Comparison of ENCODE assay signal across 9 cellular contexts in the genomic region with DNA sequence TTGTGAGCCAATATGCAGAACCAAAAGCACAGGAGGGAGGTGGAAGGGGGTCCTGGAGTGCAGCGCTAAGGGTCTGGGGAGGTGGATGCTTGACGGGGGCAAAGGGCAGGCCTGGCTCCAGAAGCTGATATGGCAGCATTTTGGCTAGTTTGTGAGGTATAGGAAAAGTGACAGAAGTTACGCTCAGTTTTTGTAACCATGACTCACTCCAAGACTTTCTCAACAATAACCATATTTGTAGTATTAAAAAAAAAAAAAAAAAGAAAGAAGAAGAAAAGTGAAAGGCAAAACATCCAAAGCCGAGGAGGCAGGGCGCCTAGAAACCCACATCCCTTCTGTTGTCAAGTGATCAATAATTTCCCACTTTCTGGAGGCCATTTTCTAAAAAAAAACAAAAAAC.
A peak's percentile ranks its signal among the peaks of the same experiment; 100 is the strongest.
DNase-seq lines count a peak whose midpoint lies in the region; ATAC-seq and TF ChIP-seq lines count a peak whose summit lies in the region.
"Had no signal": no experiment of that assay in that cellular context is flagged by ENCODE, and none has a peak within 500 bp of the region (broad histone marks: within the 10 kb centered on the region; RNA-seq: fewer than 3 reads in every experiment).

No MANE protein-coding gene starts in this region.

- peak overlapping the region; percentile 67 for H3K27ac Mint-ChIP-seq in HFFc6
- peak overlapping the region; percentile 90 for H3K27ac Mint-ChIP-seq in activated CD8-positive, alpha-beta T cell treated with anti-CD3 and anti-CD28 coated beads, Interleukin-2, amount 10 ng/mL, durations not matched to agents 7 days and 5 days

- H3K27me3 ChIP-seq in esophagus squamous epithelium (no peaks in the 10 kb centered on the region), A673 (replicated peaks; ENCODE audit: insufficient read depth, low read depth, low read length, poor library complexity) (no peaks in the 10 kb centered on the region)

- peak overlapping the region; percentile 50 to 88 (median 84) for H3K27ac ChIP-seq in esophagus squamous epithelium
- H3K27ac ChIP-seq in A673 (ENCODE audit: low read depth, low read length, poor library complexity, severe bottlenecking): no peak overlapping the region
- H3K27ac ChIP-seq: parathyroid adenoma had no signal

- H3K36me3 ChIP-seq in esophagus squamous epithelium: peaks cover 0 to 35% (median 0%) of the 10 kb centered on the region in 3 donors
- peaks cover 10% of the 10 kb centered on the region for H3K36me3 ChIP-seq in A673 (ENCODE audit: insufficient read depth, low read length, poor library complexity, severe bottlenecking)

- DNase-seq in HFFc6 (no peak), esophagus squamous epithelium (lab: John Stamatoyannopoulos, UW) (no peak), NCI-H82 (lab: John Stamatoyannopoulos, UW) (no peak), GM10266 (ENCODE audit: extremely low spot score) (no peak), A673 (ENCODE audit: low spot score) (no peak)
- peak; percentile 71 for DNase-seq in activated CD8-positive, alpha-beta T cell treated with anti-CD3 and anti-CD28 coated beads, Interleukin-2, amount 10 ng/mL, durations not matched to agents 7 days and 5 days
- peak; percentile 37 to 73 for DNase-seq in stimulated activated CD4-positive, alpha-beta T cell treated with anti-CD3 and anti-CD28 coated beads, Interleukin-4, amount 100 ng/mL, for 4 hours

- no peaks in the 10 kb centered on the region for H3K9me3 ChIP-seq in esophagus squamous epithelium
- H3K9me3 ChIP-seq in A673 (ENCODE audit: low read depth, low read length, poor library complexity, severe bottlenecking): no peaks in the 10 kb centered on the region

- no peaks in the 10 kb centered on the region for H3K9me3 Mint-ChIP-seq in HFFc6
- no peaks in the 10 kb centered on the region for H3K9me3 Mint-ChIP-seq in activated CD8-positive, alpha-beta T cell treated with anti-CD3 and anti-CD28 coated beads, Interleukin-2, amount 10 ng/mL, durations not matched to agents 7 days and 5 days (ENCODE audit: insufficient read depth)

- H3K36me3 Mint-ChIP-seq in HFFc6 (ENCODE audit: low read depth): peaks cover 22% of the 10 kb centered on the region
- H3K36me3 Mint-ChIP-seq in activated CD8-positive, alpha-beta T cell treated with anti-CD3 and anti-CD28 coated beads, Interleukin-2, amount 10 ng/mL, durations not matched to agents 7 days and 5 days (ENCODE audit: low read depth): peaks cover 31% of the 10 kb centered on the region

- CTCF ChIA-PET in activated CD8-positive, alpha-beta T cell treated with anti-CD3 and anti-CD28 coated beads, Interleukin-2, amount 10 ng/mL, durations not matched to agents 7 days and 5 days (lab: Charles Lee): interaction anchor here (1.4 to 3.3 kb wide), 6 partner anchors 10 to 194 kb away, joined by 4 to 27 read pairs (median 14); no protein-coding TSS in a partner anchor
- CTCF ChIA-PET in A673 (lab: Charles Lee): no interaction called here

- H3K27me3 Mint-ChIP-seq in HFFc6 (ENCODE audit: insufficient read depth): peaks cover 1% of the 10 kb centered on the region
- no peaks in the 10 kb centered on the region for H3K27me3 Mint-ChIP-seq in activated CD8-positive, alpha-beta T cell treated with anti-CD3 and anti-CD28 coated beads, Interleukin-2, amount 10 ng/mL, durations not matched to agents 7 days and 5 days (ENCODE audit: low read depth)

- no peak for TF ChIP-seq POLR2A in esophagus squamous epithelium (IDR thresholded peaks at IDR 0.05)

- no TSS peak for BruUV-seq in A673 (replicated peaks; lab: Mats Ljungman, UMichigan)

- H3K4me3 ChIP-seq in esophagus squamous epithelium: peak overlapping the region in 1 of 4 donors; percentile 12
- H3K4me3 ChIP-seq in A673 (ENCODE audit: low read depth, low read length, poor library complexity, severe bottlenecking): no peak overlapping the region

- ATAC-seq in activated CD8-positive, alpha-beta T cell treated with anti-CD3 and anti-CD28 coated beads, Interleukin-2, amount 10 ng/mL, durations not matched to agents 7 days and 5 days: peak; percentile 58
- no peak for ATAC-seq in GM18868 (IDR thresholded peaks at IDR 0.05; ENCODE audit: unreplicated experiment)

- TF ChIP-seq CTCF in HFFc6 (IDR thresholded peaks at IDR 0.05): no peak
- no peak for TF ChIP-seq CTCF in esophagus squamous epithelium (IDR thresholded peaks at IDR 0.05)
- TF ChIP-seq CTCF in GM10266 (IDR thresholded peaks at IDR 0.05; ENCODE audit: control insufficient read depth, insufficient read depth, low read depth, missing control alignments): no peak
- TF ChIP-seq CTCF in A673 (conservative IDR thresholded peaks at IDR 0.05; ENCODE audit: low read depth, low read length): no peak

- H3K4me3 Mint-ChIP-seq in HFFc6: peak overlapping the region; percentile 54
- peak overlapping the region; percentile 51 for H3K4me3 Mint-ChIP-seq in activated CD8-positive, alpha-beta T cell treated with anti-CD3 and anti-CD28 coated beads, Interleukin-2, amount 10 ng/mL, durations not matched to agents 7 days and 5 days

- peaks cover 68% of the 10 kb centered on the region for H3K4me1 Mint-ChIP-seq in HFFc6 (ENCODE audit: low read depth)
- H3K4me1 Mint-ChIP-seq in activated CD8-positive, alpha-beta T cell treated with anti-CD3 and anti-CD28 coated beads, Interleukin-2, amount 10 ng/mL, durations not matched to agents 7 days and 5 days (ENCODE audit: low read depth): peaks cover 94% of the 10 kb centered on the region

- WGBS in esophagus squamous epithelium, 2 donors: 36 to 50% methylated on average over 5 of the region's 5 CpGs

- POLR2A ChIA-PET in activated CD8-positive, alpha-beta T cell treated with anti-CD3 and anti-CD28 coated beads, Interleukin-2, amount 10 ng/mL, durations not matched to agents 7 days and 5 days (lab: Charles Lee): interaction anchor here (1.6 to 1.7 kb wide), 2 partner anchors 10 to 13 kb away, joined by 7 to 14 read pairs; no protein-coding TSS in a partner anchor
- POLR2A ChIA-PET in A673 (lab: Charles Lee; ENCODE audit: low non-redundant PET): no interaction called here

- intact Hi-C loops in esophagus squamous epithelium (cut with DNase I) (no loop called here), A673 (cut with micrococcal nuclease; ENCODE audit: unreplicated experiment) (no loop called here)

- H3K4me1 ChIP-seq in esophagus squamous epithelium (peaks cover 38 to 93% (median 49%) of the 10 kb centered on the region in 3 donors), A673 (ENCODE audit: insufficient read depth, low read length, poor library complexity, severe bottlenecking) (peaks cover 18% of the 10 kb centered on the region)

Comparison
In these comparisons a context has a peak if more than half of its experiments do, and no peak if none do; other contexts are left out.
1. DNase-seq: peak in activated CD8-positive, alpha-beta T cell treated with anti-CD3 and anti-CD28 coated beads, Interleukin-2, amount 10 ng/mL, durations not matched to agents 7 days and 5 days (single experiment) and stimulated activated CD4-positive, alpha-beta T cell treated with anti-CD3 and anti-CD28 coated beads, Interleukin-4, amount 100 ng/mL, for 4 hours (2 of 2); none in HFFc6 (single experiment), esophagus squamous epithelium (single experiment), NCI-H82 (single experiment), GM10266 (single experiment) and A673 (single experiment).